8 cellular contexts compared by ENCODE assay signal in genomic region chr1:23485002-23485332, GRCh38. TPM values are rescaled to one million over a fixed set of nuclear protein-coding genes. Genes with fewer than 3 reads are reported as not detected.
DNase-seq lines count a peak whose midpoint lies in the region; ATAC-seq and TF ChIP-seq lines count a peak whose summit lies in the region.

No MANE protein-coding gene starts in this region.

- H3K79me2 ChIP-seq in HCT116 (ENCODE audit: insufficient read depth, low read length), result no peaks in the 10 kb centered on the region

- no peaks in the 10 kb centered on the region for H3K27me3 ChIP-seq in HCT116 (ENCODE audit: insufficient read depth, low read length)
- H3K27me3 ChIP-seq in right cardiac atrium (ENCODE audit: control insufficient read depth, insufficient read depth), result no peaks in the 10 kb centered on the region

- 43% methylated on average over 7 of the region's 7 CpGs for WGBS in right cardiac atrium

- peak overlapping the region; percentile 59 for H3K27ac Mint-ChIP-seq in stimulated activated memory B cell treated with anti-CD40 and anti-IgM and Interleukin-4, amounts not matched to agents 10 μg/mL and 1 μg/mL and 100 μg/mL, for 72 hours

- ATAC-seq in HCT116 (no peak), right cardiac atrium (no peak), GM21528 (IDR thresholded peaks at IDR 0.05; ENCODE audit: low FRiP score, unreplicated experiment) (no peak)
- no peak for ATAC-seq in stimulated activated memory B cell treated with anti-CD40 and anti-IgM and Interleukin-4, amounts not matched to agents 10 μg/mL and 1 μg/mL and 100 μg/mL, for 72 hours

- H3K27me3 Mint-ChIP-seq in stimulated activated memory B cell treated with anti-CD40 and anti-IgM and Interleukin-4, amounts not matched to agents 10 μg/mL and 1 μg/mL and 100 μg/mL, for 72 hours, result peaks cover 9% of the 10 kb centered on the region

- H2AFZ ChIP-seq in HCT116 (ENCODE audit: low read depth, low read length, poor library complexity, severe bottlenecking), result peak overlapping the region; percentile 93

- no peak for TF ChIP-seq RAD21 in HCT116 (IDR thresholded peaks at IDR 0.05; ENCODE audit: low read depth)

- DNase-seq in HCT116 (ENCODE audit: low read depth, low spot score), result no peak
- no peak for DNase-seq in right cardiac atrium
- DNase-seq in central memory CD4-positive, alpha-beta T cell, result no peak
- no peak for DNase-seq in NCI-H524 treated with DMSO at 0.1 percent for 48 hours (lab: John Stamatoyannopoulos, UW)
- no peak for DNase-seq in dedifferentiated amniotic fluid mesenchymal stem cell (ENCODE audit: extremely low spot score)

- no peaks in the 10 kb centered on the region for H4K20me1 ChIP-seq in HCT116 (ENCODE audit: insufficient read depth)

- no peak for TF ChIP-seq POLR2A in HCT116 (IDR thresholded peaks at IDR 0.05; ENCODE audit: borderline replicate concordance, extremely low read depth, insufficient read depth, insufficient read length)

- no peak overlapping the region for H3K27ac ChIP-seq in HCT116 (ENCODE audit: low read depth, low read length)
- no peak overlapping the region for H3K27ac ChIP-seq in right cardiac atrium (ENCODE audit: low read length)

- H3K4me3 ChIP-seq in HCT116 (replicated peaks in 1 of 2; ENCODE audit: low read depth in 1 of 2, low read length in 2 of 2) (peak overlapping the region; percentile 42 to 71), WI38 (ENCODE audit: low read depth, low read length) (peak overlapping the region; percentile 59), right cardiac atrium (ENCODE audit: low read length) (peak overlapping the region; percentile 99)

- no peaks in the 10 kb centered on the region for H3K9me2 ChIP-seq in HCT116 (ENCODE audit: insufficient read depth)

- H3K4me3 Mint-ChIP-seq in stimulated activated memory B cell treated with anti-CD40 and anti-IgM and Interleukin-4, amounts not matched to agents 10 μg/mL and 1 μg/mL and 100 μg/mL, for 72 hours, result peak overlapping the region; percentile 90

- POLR2A ChIA-PET in HCT116 (lab: Charles Lee), result interaction anchor here (1.2 to 1.7 kb wide), 3 partner anchors 34 to 117 kb away, joined by 3 to 4 read pairs (median 4); no protein-coding TSS in a partner anchor

- H3K9ac ChIP-seq in HCT116 (ENCODE audit: low read length), result peak overlapping the region; percentile 36; the same call in 1 of the 2 replicates

- H3K4me1 Mint-ChIP-seq in stimulated activated memory B cell treated with anti-CD40 and anti-IgM and Interleukin-4, amounts not matched to agents 10 μg/mL and 1 μg/mL and 100 μg/mL, for 72 hours, result peaks cover 28% of the 10 kb centered on the region

- peaks cover 11 to 19% of the 10 kb centered on the region in 2 experiments; a peak in 3 of 4 replicates for H3K4me1 ChIP-seq in HCT116 (ENCODE audit: control insufficient read depth in 1 of 2, insufficient read depth in 2 of 2, low read length in 2 of 2)
- H3K4me1 ChIP-seq in right cardiac atrium (ENCODE audit: control insufficient read depth, insufficient read depth, low read length), result peaks cover 12% of the 10 kb centered on the region

- H3K9me3 ChIP-seq in HCT116 (ENCODE audit: control insufficient read depth in 1 of 2, insufficient read depth in 1 of 2, low read depth in 1 of 2, low read length in 2 of 2) (no peaks in the 10 kb centered on the region), right cardiac atrium (ENCODE audit: control insufficient read depth, low read length) (no peaks in the 10 kb centered on the region)

- no TSS peak for BruUV-seq in HCT116 (replicated peaks; lab: Mats Ljungman, UMichigan)

- TF ChIP-seq CTCF in HCT116 (IDR thresholded peaks at IDR 0.05 in 2 of 3, conservative IDR thresholded peaks at IDR 0.05 in 1 of 3; ENCODE audit: borderline replicate concordance in 1 of 3, insufficient read depth in 1 of 3, low read depth in 2 of 3, low read length in 2 of 3) (no peak), WI38 (IDR thresholded peaks at IDR 0.05; ENCODE audit: low read depth, low read length) (no peak)

- intact Hi-C loops in HCT116 (cut with micrococcal nuclease), result no loop called here
- intact Hi-C loops in right cardiac atrium (cut with DNase I), result no loop called here

- no peaks in the 10 kb centered on the region for H3K36me3 ChIP-seq in HCT116 (ENCODE audit: control insufficient read depth in 1 of 2, insufficient read depth in 2 of 2, low read length in 2 of 2)

- CTCF ChIA-PET in HCT116 (lab: Charles Lee), result interaction anchor here (1.2 to 5.5 kb wide), 3 partner anchors 12 to 55 kb away, joined by 4 to 48 read pairs (median 4); no protein-coding TSS in a partner anchor

- H3K36me3 Mint-ChIP-seq in stimulated activated memory B cell treated with anti-CD40 and anti-IgM and Interleukin-4, amounts not matched to agents 10 μg/mL and 1 μg/mL and 100 μg/mL, for 72 hours, result no peaks in the 10 kb centered on the region

- RAD21 ChIA-PET in HCT116 (lab: Charles Lee; ENCODE audit: low non-redundant PET in 1 of 2, low total read pairs in 2 of 2, uncharacterized antibody in 2 of 2, unreplicated experiment in 2 of 2), result interaction anchor here (0.6 to 0.7 kb wide), 2 partner anchors 12 to 44 kb away, joined by 4 to 6 read pairs; no protein-coding TSS in a partner anchor

- no peaks in the 10 kb centered on the region for H3K9me3 Mint-ChIP-seq in stimulated activated memory B cell treated with anti-CD40 and anti-IgM and Interleukin-4, amounts not matched to agents 10 μg/mL and 1 μg/mL and 100 μg/mL, for 72 hours

- H3K4me2 ChIP-seq in HCT116 (ENCODE audit: low read length), result peak overlapping the region; percentile 97

TF ChIP-seq in HCT116, 20 proteins besides CTCF, POLR2A, EP300 and RAD21:
- TF ChIP-seq CBX3 (IDR thresholded peaks at IDR 0.05; ENCODE audit: low read depth) (no peak), MAX (IDR thresholded peaks at IDR 0.05) (no peak), TCF7L2 (IDR thresholded peaks at IDR 0.05; ENCODE audit: borderline replicate concordance, extremely low read depth, insufficient read depth, insufficient read length) (no peak)
TF ChIP-seq in HCT116: peak in this region for 0.

RNA-seq across cellular contexts. Expression of gene ASAP3, which starts 1.0 kb away (rescaled TPM):
- total RNA-seq in HCT116 (2021; ENCODE audit: unreplicated experiment) (19.7 TPM), right cardiac atrium (10 to 100 TPM; 31.4 to 45.2 (median 34.1) TPM)
- 9.9 and 11.9 TPM in 2 replicates for polyA plus RNA-seq in HCT116 (2012)
- 34.2 TPM for polyA plus RNA-seq in right cardiac atrium

RNA-seq across cellular contexts. Expression of gene E2F2, which starts 46.1 kb away (rescaled TPM):
- total RNA-seq in HCT116 (2021; ENCODE audit: unreplicated experiment) (16.3 TPM), right cardiac atrium (under 1 TPM in 3 of 4 donors, not detected in 1; 0.06 to 0.82 (median 0.40) TPM)
- 4.0 and 5.3 TPM in 2 replicates for polyA plus RNA-seq in HCT116 (2012)
- 0.05 TPM for polyA plus RNA-seq in right cardiac atrium
